ENCODE assay signal across 8 cellular contexts in the genomic region with DNA sequence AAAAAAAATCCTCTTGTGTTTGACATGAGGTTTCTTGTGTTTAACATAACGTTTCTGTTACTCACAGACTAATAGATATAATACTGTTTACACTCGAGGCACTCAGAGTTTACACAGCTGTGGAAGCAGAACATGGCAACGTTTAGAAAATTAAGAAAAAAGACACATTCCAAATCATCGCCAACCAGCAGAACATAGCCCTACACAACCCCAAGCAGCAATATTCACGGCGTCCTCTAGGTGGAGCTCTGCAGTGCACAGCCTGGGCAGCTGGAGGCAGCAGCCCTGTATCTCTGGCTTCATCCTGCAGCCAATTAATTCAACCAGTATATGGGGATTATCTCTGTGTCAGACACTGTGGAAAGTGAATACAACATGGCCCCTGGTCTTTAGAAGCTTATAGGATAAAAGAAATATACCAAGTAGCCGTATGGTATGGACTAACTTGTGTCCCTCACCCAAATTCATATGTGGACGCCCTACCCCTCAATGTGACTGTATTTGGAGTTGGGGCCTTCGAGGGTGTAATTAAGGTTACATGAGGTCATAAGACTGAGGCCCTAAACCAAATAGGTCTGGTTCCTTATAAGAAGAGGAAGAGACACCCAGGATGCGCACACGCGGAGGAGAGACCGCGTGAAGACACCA. TPM values are rescaled to one million over a fixed set of nuclear protein-coding genes. Genes with fewer than 3 reads are reported as not detected.
DNase-seq lines count a peak whose midpoint lies in the region; TF ChIP-seq lines count a peak whose summit lies in the region.

No MANE protein-coding gene starts in this region.

- no peak overlapping the region for H3K4me3 ChIP-seq in GM12865 (ENCODE audit: low read depth, low read length)
- H3K4me3 ChIP-seq in H7 (ENCODE audit: insufficient read depth, low read depth, low read length): no peak overlapping the region
- no peak overlapping the region for H3K4me3 ChIP-seq in MM.1S (ENCODE audit: low read length)

- H3K79me2 ChIP-seq in MM.1S (ENCODE audit: low read length): no peaks in the 10 kb centered on the region

- peak overlapping the region; percentile 25; the same call in 1 of the 2 replicates for H3K4me2 ChIP-seq in MM.1S (ENCODE audit: low read depth, low read length)

- 0 out of 2 replicates have a peak overlapping the region, but pooled peaks have one; percentile 22 for H2AFZ ChIP-seq in MM.1S (ENCODE audit: low read length)

- DNase-seq in GM12865 (ENCODE audit: low read depth) (peak; percentile 83), H7 (peak; percentile 87), MM.1S (peak; percentile 83), T-helper 22 cell (ENCODE audit: low read depth) (peak; percentile 46), astrocyte of the hippocampus (ENCODE audit: low read depth, low spot score) (peak; percentile 80), iPS DF 19.7 (ENCODE audit: low read depth, low spot score) (peak; percentile 42), cerebellar nuclear complex (lab: John Stamatoyannopoulos, UW) (no peak)
- DNase-seq in stimulated activated CD4-positive, alpha-beta T cell treated with anti-CD3 and anti-CD28 coated beads, Interleukin-12 subunit alpha, Interleukin-12 subunit beta, amount 100 ng/mL, for 24 hours (ENCODE audit: low read depth in 2 of 2): peak; percentile 65 to 91

- H3K36me3 ChIP-seq in H7 (replicated peaks; ENCODE audit: control insufficient read depth, insufficient read depth, low read length): no peaks in the 10 kb centered on the region
- H3K36me3 ChIP-seq in MM.1S (replicated peaks; ENCODE audit: insufficient read depth, low read length): no peaks in the 10 kb centered on the region

- no peaks in the 10 kb centered on the region for H3K9me3 ChIP-seq in MM.1S (replicated peaks; ENCODE audit: insufficient read depth, low read length)

- H3K4me1 ChIP-seq in MM.1S (ENCODE audit: low read length): peaks cover 7% of the 10 kb centered on the region; the same call in 1 of the 2 replicates

- no peaks in the 10 kb centered on the region for H3K9me2 ChIP-seq in MM.1S (replicated peaks; ENCODE audit: insufficient read depth, low read length)

- no peaks in the 10 kb centered on the region for H4K20me1 ChIP-seq in MM.1S (ENCODE audit: insufficient read depth, low read length)

- no peak overlapping the region for H3K27ac ChIP-seq in MM.1S (ENCODE audit: low read length)

- H3K9ac ChIP-seq in MM.1S (ENCODE audit: low read length): no peak overlapping the region

- H3K27me3 ChIP-seq in H7 (ENCODE audit: control insufficient read depth, insufficient read depth, low read length): no peaks in the 10 kb centered on the region
- H3K27me3 ChIP-seq in MM.1S (replicated peaks; ENCODE audit: insufficient read depth, low read length): no peaks in the 10 kb centered on the region

- TF ChIP-seq CTCF in GM12865 (IDR thresholded peaks at IDR 0.05; ENCODE audit: insufficient read depth, low read depth, low read length, missing control alignments) (peak; percentile 97), MM.1S (IDR thresholded peaks at IDR 0.05; ENCODE audit: low read length) (peak; percentile 97)

- H3F3A ChIP-seq in MM.1S (ENCODE audit: insufficient read depth, low read length): no peaks in the 10 kb centered on the region

RNA-seq across cellular contexts. Expression of a gene that starts 36.5 kb away (rescaled TPM):
- total RNA-seq in H7 (2014; rRNA removed; shearing (Covaris generic)): 21.8 and 22.3 TPM in 2 replicates

RNA-seq across cellular contexts. Expression of a gene that starts 54.7 kb away (rescaled TPM):
- total RNA-seq in H7 (2014; rRNA removed; shearing (Covaris generic)): 44.5 and 56.8 TPM in 2 replicates

Comparison
In these comparisons a context has a peak if more than half of its experiments do, and no peak if none do; other contexts are left out.
1. DNase-seq: peak in GM12865 (single experiment), H7 (single experiment), MM.1S (single experiment), T-helper 22 cell (single experiment), astrocyte of the hippocampus (single experiment), iPS DF 19.7 (single experiment) and stimulated activated CD4-positive, alpha-beta T cell treated with anti-CD3 and anti-CD28 coated beads, Interleukin-12 subunit alpha, Interleukin-12 subunit beta, amount 100 ng/mL, for 24 hours (2 of 2); none in cerebellar nuclear complex (0 of 2).